In genomic region chr3:58200846-58201355, GRCh38 we compare ENCODE assay signal across 25 cellular contexts. TPM values are rescaled to one million over a fixed set of nuclear protein-coding genes. Genes with fewer than 3 reads are reported as not detected.
DNase-seq lines count a peak whose midpoint lies in the region; ATAC-seq and TF ChIP-seq lines count a peak whose summit lies in the region.
"Had no signal": no experiment of that assay in that cellular context is flagged by ENCODE, and none has a peak within 500 bp of the region (broad histone marks: within the 10 kb centered on the region; RNA-seq: fewer than 3 reads in every experiment).

No MANE protein-coding gene starts in this region.

- H3K27me3 Mint-ChIP-seq in activated B cell treated with CpG ODN at 0.5 μM for 24 hours: no peaks in the 10 kb centered on the region
- no peaks in the 10 kb centered on the region for H3K27me3 Mint-ChIP-seq in memory B cell

- POLR2A ChIA-PET in activated B cell treated with CpG ODN at 0.5 μM for 24 hours (lab: Charles Lee): interaction anchor here (0.6 to 11.9 kb wide), 5 partner anchors 15 to 1444 kb away, joined by 4 to 286 read pairs (median 4); no protein-coding TSS in a partner anchor

- H3K36me3 Mint-ChIP-seq in activated B cell treated with CpG ODN at 0.5 μM for 24 hours (ENCODE audit: low read depth) (peaks cover 3% of the 10 kb centered on the region), memory B cell (no peaks in the 10 kb centered on the region)
- H3K36me3 Mint-ChIP-seq: neural progenitor cell had no signal

- CTCF ChIA-PET in activated B cell treated with CpG ODN at 0.5 μM for 24 hours (lab: Charles Lee): interaction anchor here (1.0 to 3.0 kb wide), 6 partner anchors 12 to 105 kb away, joined by 3 to 11 read pairs (median 4); partner anchors contain the start of genes HTD2 and RPP14

- H3K27me3 ChIP-seq in thyroid gland: no peaks in the 10 kb centered on the region
- H3K27me3 ChIP-seq: breast epithelium, foreskin keratinocyte, neural progenitor cell had no signal

- H3K4me3 ChIP-seq in thyroid gland (replicated peaks in 1 of 3): no peak overlapping the region
- H3K4me3 ChIP-seq: breast epithelium, neural progenitor cell had no signal

- DNase-seq in GM13976 (ENCODE audit: low spot score) (peak; percentile 18), activated B cell treated with CpG ODN at 0.5 μM for 24 hours (no peak), memory B cell (ENCODE audit: low spot score in 2 of 2) (no peak), thyroid gland (no peak)
- no peak for DNase-seq in stimulated activated CD4-positive, alpha-beta T cell treated with anti-CD3 and anti-CD28 coated beads, Interleukin-4, amount 100 ng/mL, for 24 hours
- DNase-seq: COR-L47; foreskin keratinocyte; HFFc6; kidney; midbrain; NCI-H1048; NCI-H2081; NCI-H446 treated with DMSO at 0.1 percent for 48 hours; NK-92 treated with Interleukin-12 subunit alpha and Interleukin-12 subunit beta, amount 100 ng/mL, for 24 hours; RPMI8226 had no signal

- H3K4me3 Mint-ChIP-seq in activated B cell treated with CpG ODN at 0.5 μM for 24 hours (peak overlapping the region; percentile 64), memory B cell (no peak overlapping the region)
- H3K4me3 Mint-ChIP-seq: HFFc6, neural progenitor cell had no signal

- in situ Hi-C loops in GM13976 (cut with MboI; ENCODE audit: low sequenced_read_pairs, unreplicated experiment): no loop called here

- TF ChIP-seq POLR2A in thyroid gland (IDR thresholded peaks at IDR 0.05): no peak

- H3K4me1 Mint-ChIP-seq in activated B cell treated with CpG ODN at 0.5 μM for 24 hours (peaks cover 66% of the 10 kb centered on the region), memory B cell (peaks cover 37% of the 10 kb centered on the region)
- H3K4me1 Mint-ChIP-seq: neural progenitor cell had no signal

- H3K27ac Mint-ChIP-seq in activated B cell treated with CpG ODN at 0.5 μM for 24 hours: peak overlapping the region; percentile 70
- peak overlapping the region; percentile 70 for H3K27ac Mint-ChIP-seq in memory B cell
- H3K27ac Mint-ChIP-seq: activated T-helper 2 cell treated with anti-CD3 and anti-CD28 coated beads, Interferon-gamma antibody, Interleukin-2, Interleukin-4, amounts not matched to agents 10 μg/mL and 5 μg/mL and 100 μg/mL, durations not matched to agents 14 hours and 24 hours and 36 hours; HFFc6; neural progenitor cell had no signal

- TF ChIP-seq CTCF in GM13976 (IDR thresholded peaks at IDR 0.05; ENCODE audit: borderline replicate concordance, control extremely low read depth, extremely low read depth, insufficient read depth, missing control alignments): no peak
- TF ChIP-seq CTCF in activated B cell treated with CpG ODN at 0.5 μM for 24 hours (IDR thresholded peaks at IDR 0.05): no peak
- TF ChIP-seq CTCF in thyroid gland (IDR thresholded peaks at IDR 0.05): no peak

- ATAC-seq in activated B cell treated with CpG ODN at 0.5 μM for 24 hours (ENCODE audit: low read depth): no peak
- ATAC-seq in memory B cell (ENCODE audit: low read depth): no peak
- ATAC-seq in GM21515 (IDR thresholded peaks at IDR 0.05; ENCODE audit: unreplicated experiment): no peak
- ATAC-seq in GM21825 (IDR thresholded peaks at IDR 0.05; ENCODE audit: unreplicated experiment): no peak
- no peak for ATAC-seq in GM18517 (IDR thresholded peaks at IDR 0.05; ENCODE audit: unreplicated experiment)
- ATAC-seq: foreskin keratinocyte, SK-N-SH treated with all-trans-retinoic acid at 6 μM for 48 hours had no signal

- H3K9me3 ChIP-seq in thyroid gland: no peaks in the 10 kb centered on the region
- H3K9me3 ChIP-seq: breast epithelium had no signal

- H3K27ac ChIP-seq in thyroid gland: peak overlapping the region in 2 of 3 donors; percentile 24 to 54
- H3K27ac ChIP-seq: epithelial cell of prostate, foreskin keratinocyte, KMS-11, neural progenitor cell had no signal

- no peaks in the 10 kb centered on the region for H3K36me3 ChIP-seq in thyroid gland
- H3K36me3 ChIP-seq: breast epithelium, neural progenitor cell had no signal

- no peaks in the 10 kb centered on the region for H3K9me3 Mint-ChIP-seq in activated B cell treated with CpG ODN at 0.5 μM for 24 hours
- peaks cover 1% of the 10 kb centered on the region for H3K9me3 Mint-ChIP-seq in memory B cell
- H3K9me3 Mint-ChIP-seq: activated T-helper 2 cell treated with anti-CD3 and anti-CD28 coated beads, Interferon-gamma antibody, Interleukin-2, Interleukin-4, amounts not matched to agents 10 μg/mL and 5 μg/mL and 100 μg/mL, durations not matched to agents 14 hours and 24 hours and 36 hours had no signal

- peaks cover 0 to 4% of the 10 kb centered on the region in 2 donors for H3K4me1 ChIP-seq in thyroid gland
- H3K4me1 ChIP-seq: breast epithelium, neural progenitor cell had no signal

- WGBS in thyroid gland, 2 donors: 61 to 64% methylated on average over 10 to 11 of the region's 11 CpGs

- intact Hi-C loops in activated B cell treated with CpG ODN at 0.5 μM for 24 hours (cut with micrococcal nuclease) (no loop called here), thyroid gland (cut with DNase I) (no loop called here)

RNA-seq across cellular contexts. Expression of gene DNASE1L3, which starts 9.9 kb away (rescaled TPM):
- total RNA-seq in activated B cell treated with CpG ODN at 0.5 μM for 24 hours (7.2 and 8.1 TPM in 2 replicates), thyroid gland (10 to 100 TPM in 3 of 4 donors, 1 to 10 TPM in 1; 5.7 to 53.3 (median 14.1) TPM)
- total RNA-seq: activated T-helper 2 cell treated with anti-CD3 and anti-CD28 coated beads, Interferon-gamma antibody, Interleukin-2, Interleukin-4, amounts not matched to agents 10 μg/mL and 5 μg/mL and 100 μg/mL, durations not matched to agents 14 hours and 24 hours and 36 hours; foreskin keratinocyte; HFFc6; renal cortical epithelial cell had no signal

RNA-seq across cellular contexts. Expression of gene ABHD6, which starts 36.7 kb away (rescaled TPM):
- 37.1 and 48.7 TPM in 2 replicates for total RNA-seq in activated B cell treated with CpG ODN at 0.5 μM for 24 hours
- total RNA-seq in thyroid gland: 10 to 100 TPM; 14.7 to 28.6 (median 18.0) TPM
